ENCODE assay signal across 9 cellular contexts in the genomic region with DNA sequence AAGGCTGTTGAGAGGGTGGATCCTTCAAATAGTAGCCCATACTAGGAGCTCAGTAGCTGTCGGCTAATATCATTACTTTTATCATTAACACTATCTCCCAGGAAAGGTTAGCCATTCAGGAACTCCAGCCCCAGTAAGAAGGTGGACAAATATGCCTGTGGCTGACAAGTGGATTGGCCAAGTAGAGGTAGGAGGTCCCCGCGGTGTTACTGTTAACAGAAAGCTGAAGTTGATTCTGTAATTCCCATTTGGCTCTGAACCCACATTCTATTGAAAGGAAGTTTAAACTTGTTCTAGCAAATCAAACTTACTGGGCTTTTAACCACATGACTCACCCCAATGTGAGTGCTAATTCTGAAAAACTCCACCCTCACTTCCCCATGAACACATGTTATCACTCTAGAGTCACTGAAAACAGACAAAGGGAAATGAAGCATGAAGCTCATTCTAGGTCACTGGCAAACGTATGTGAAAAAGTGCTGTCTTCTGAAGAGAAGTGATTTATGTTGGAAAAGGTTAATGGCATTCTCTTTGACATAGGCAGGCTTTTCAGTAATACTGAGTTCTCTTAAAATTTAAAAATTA.
DNase-seq lines count a peak whose midpoint lies in the region; ATAC-seq and TF ChIP-seq lines count a peak whose summit lies in the region.
"Had no signal": no experiment of that assay in that cellular context is flagged by ENCODE, and none has a peak within 500 bp of the region (broad histone marks: within the 10 kb centered on the region; RNA-seq: fewer than 3 reads in every experiment).

No MANE protein-coding gene starts in this region.

- H3K23ac ChIP-seq in IMR-90 (ENCODE audit: low read depth, low read length), result no peak overlapping the region

- no peak overlapping the region for H4K91ac ChIP-seq in IMR-90 (ENCODE audit: insufficient read depth, low read depth, low read length)

- H3K27me3 Mint-ChIP-seq in activated T-cell treated with anti-CD3 and anti-CD28 coated beads, Interleukin-2, amount 50 U/mL, for 4 hours (ENCODE audit: low read depth), result peaks cover 5% of the 10 kb centered on the region

- H3K27ac ChIP-seq in SK-N-SH (ENCODE audit: low read depth in 2 of 2, low read length in 1 of 2) (0 out of 4 replicates have a peak overlapping the region, but pooled peaks of 1 of the 2 experiments have one; percentile 23), IMR-90 (ENCODE audit: insufficient read depth, low read length) (no peak overlapping the region), esophagus (ENCODE audit: low read depth in 2 of 2, low read length in 1 of 2) (peak overlapping the region; percentile 40 to 67), esophagus muscularis mucosa (replicated peaks in 1 of 4) (no peak overlapping the region)

- no peaks in the 10 kb centered on the region for H3K36me3 Mint-ChIP-seq in activated T-cell treated with anti-CD3 and anti-CD28 coated beads, Interleukin-2, amount 50 U/mL, for 4 hours (ENCODE audit: insufficient read depth)

- H3F3A ChIP-seq in SK-N-SH (replicated peaks; ENCODE audit: insufficient read depth), result peaks cover 3% of the 10 kb centered on the region

- no peak overlapping the region for H3K14ac ChIP-seq in IMR-90 (replicated peaks; ENCODE audit: low read depth, low read length)

- H3K4me1 Mint-ChIP-seq in activated T-cell treated with anti-CD3 and anti-CD28 coated beads, Interleukin-2, amount 50 U/mL, for 4 hours (ENCODE audit: low read depth), result no peaks in the 10 kb centered on the region
- H3K4me1 Mint-ChIP-seq: neural crest cell had no signal

- TF ChIP-seq CTCF in SK-N-SH (IDR thresholded peaks at IDR 0.05), result no peak
- TF ChIP-seq CTCF in IMR-90 (conservative IDR thresholded peaks at IDR 0.05; ENCODE audit: low read depth, low read length), result no peak
- TF ChIP-seq CTCF in esophagus muscularis mucosa (IDR thresholded peaks at IDR 0.05), result no peak

- no peak for TF ChIP-seq POLR2A in IMR-90 (IDR thresholded peaks at IDR 0.05; ENCODE audit: low read depth, low read length)
- no peak for TF ChIP-seq POLR2A in esophagus muscularis mucosa (IDR thresholded peaks at IDR 0.05; ENCODE audit: low read depth)

- no peaks in the 10 kb centered on the region for H3K9me2 ChIP-seq in SK-N-SH

- dilution Hi-C loops in IMR-90 (cut with HindIII; ENCODE audit: low sequenced_read_pairs, unreplicated experiment), result no loop called here

- H3K4me3 ChIP-seq in SK-N-SH (ENCODE audit: low read depth in 2 of 2, low read length in 1 of 2) (no peak overlapping the region), IMR-90 (ENCODE audit: insufficient read depth, low read depth, low read length) (no peak overlapping the region), esophagus (ENCODE audit: low read depth in 1 of 2, low read length in 2 of 2) (no peak overlapping the region), esophagus muscularis mucosa (no peak overlapping the region)

- intact Hi-C loops in IMR-90 (cut with micrococcal nuclease) (no loop called here), esophagus muscularis mucosa (cut with DNase I) (no loop called here)

- H3K9ac ChIP-seq in SK-N-SH, result no peak overlapping the region
- H3K9ac ChIP-seq in IMR-90 (ENCODE audit: low read depth, low read length), result no peak overlapping the region

- DNase-seq in SK-N-SH (no peak), IMR-90 (peak; percentile 42), SIG-M5 (lab: John Stamatoyannopoulos, UW) (no peak), esophagus muscularis mucosa (ENCODE audit: extremely low spot score) (no peak), NCI-H1694 treated with DMSO at 0.1 percent for 48 hours (lab: John Stamatoyannopoulos, UW) (no peak)
- DNase-seq in activated T-cell treated with anti-CD3 and anti-CD28 coated beads, Interleukin-2, amount 50 U/mL, for 4 hours, result no peak

- no peak overlapping the region for H4K5ac ChIP-seq in IMR-90 (ENCODE audit: low read depth, low read length)

- ATAC-seq in SK-N-SH treated with all-trans-retinoic acid at 6 μM for 48 hours, result peak; percentile 81
- ATAC-seq in IMR-90 (ENCODE audit: low read depth), result peak; percentile 35
- ATAC-seq in activated T-cell treated with anti-CD3 and anti-CD28 coated beads, Interleukin-2, amount 50 U/mL, for 4 hours, result no peak

- H3K36me3 ChIP-seq in SK-N-SH (replicated peaks in 1 of 2; ENCODE audit: control insufficient read depth in 1 of 2, insufficient read depth in 2 of 2, low read length in 1 of 2) (no peaks in the 10 kb centered on the region), IMR-90 (ENCODE audit: control insufficient read depth, insufficient read depth, low read length) (no peaks in the 10 kb centered on the region), esophagus (ENCODE audit: control insufficient read depth in 2 of 2, insufficient read depth in 2 of 2, low read length in 1 of 2) (no peaks in the 10 kb centered on the region), esophagus muscularis mucosa (no peaks in the 10 kb centered on the region)

- no peak overlapping the region for H2BK15ac ChIP-seq in IMR-90 (ENCODE audit: low read depth, low read length)

- H3K18ac ChIP-seq in IMR-90 (ENCODE audit: low read depth, low read length), result no peak overlapping the region

- TF ChIP-seq EP300 in SK-N-SH (IDR thresholded peaks at IDR 0.05; ENCODE audit: borderline replicate concordance in 1 of 2, low read depth in 1 of 2, low read length in 1 of 2) (0 out of 4 replicates have a peak, but pooled peaks of 1 of the 2 experiments have one; percentile 16), esophagus muscularis mucosa (IDR thresholded peaks at IDR 0.05) (no peak)

- no peaks in the 10 kb centered on the region for H4K20me1 ChIP-seq in SK-N-SH (ENCODE audit: insufficient read depth)
- H4K20me1 ChIP-seq in IMR-90 (ENCODE audit: insufficient read depth, low read length), result no peaks in the 10 kb centered on the region

- no peak overlapping the region for H3K4ac ChIP-seq in IMR-90 (ENCODE audit: low read depth, low read length)

- in situ Hi-C loops in IMR-90 (cut with MboI; ENCODE audit: low sequenced_read_pairs), result loop anchor here (25.0 kb wide), 2 partner anchors 334 to 991 kb away; no protein-coding TSS in a partner anchor

- H2AFZ ChIP-seq in SK-N-SH (ENCODE audit: low read depth) (no peak overlapping the region), IMR-90 (replicated peaks; ENCODE audit: low read length, poor library complexity) (no peak overlapping the region)

- 52% methylated on average over 4 of the region's 4 CpGs for WGBS in SK-N-SH (ENCODE audit: low lambda C conversion rate)
- no CpG with 5 or more reads among the region's 4 CpGs for WGBS in IMR-90 (ENCODE audit: extremely low coverage in 2 of 2, insufficient read length in 1 of 2), 2 experiments
- 30 to 40% methylated on average over 4 of the region's 4 CpGs for WGBS in esophagus, 2 donors
- WGBS in esophagus muscularis mucosa, result 51% methylated on average over 4 of the region's 4 CpGs

- no peak overlapping the region for H2BK120ac ChIP-seq in IMR-90 (ENCODE audit: low read depth, low read length)

- H3K9me3 ChIP-seq in SK-N-SH, result no peaks in the 10 kb centered on the region
- no peaks in the 10 kb centered on the region for H3K9me3 ChIP-seq in IMR-90 (ENCODE audit: control insufficient read depth, insufficient read depth, low read length)
- H3K9me3 ChIP-seq in esophagus (ENCODE audit: control insufficient read depth in 2 of 2, insufficient read depth in 1 of 2, low read depth in 1 of 2, low read length in 1 of 2), result no peaks in the 10 kb centered on the region
- H3K9me3 ChIP-seq in esophagus muscularis mucosa, result no peaks in the 10 kb centered on the region

- H2AK9ac ChIP-seq in IMR-90 (replicated peaks; ENCODE audit: low read depth, low read length, poor library complexity), result no peak overlapping the region

- H3K4me1 ChIP-seq in SK-N-SH (ENCODE audit: control insufficient read depth in 1 of 2, insufficient read depth in 2 of 2, low read depth in 1 of 2, low read length in 1 of 2), result peaks cover 17 to 24% of the 10 kb centered on the region in 2 experiments; a peak in 3 of 4 replicates
- no peaks in the 10 kb centered on the region for H3K4me1 ChIP-seq in IMR-90 (ENCODE audit: control insufficient read depth, insufficient read depth, low read length)
- peaks cover 0 to 3% of the 10 kb centered on the region in 2 donors for H3K4me1 ChIP-seq in esophagus (ENCODE audit: control insufficient read depth in 2 of 2, insufficient read depth in 2 of 2, low read length in 1 of 2)
- H3K4me1 ChIP-seq in esophagus muscularis mucosa, result no peaks in the 10 kb centered on the region

- no peak overlapping the region for H3K56ac ChIP-seq in IMR-90 (ENCODE audit: extremely low read depth, insufficient read depth, low read length)

- no peak overlapping the region for H2BK20ac ChIP-seq in IMR-90 (ENCODE audit: low read depth, low read length)

- H3K27me3 ChIP-seq in SK-N-SH (ENCODE audit: insufficient read depth), result no peaks in the 10 kb centered on the region
- H3K27me3 ChIP-seq in IMR-90 (ENCODE audit: control insufficient read depth, insufficient read depth, low read length), result no peaks in the 10 kb centered on the region
- no peaks in the 10 kb centered on the region for H3K27me3 ChIP-seq in esophagus (ENCODE audit: control insufficient read depth in 1 of 2, insufficient read depth in 2 of 2, low read length in 2 of 2)
- H3K27me3 ChIP-seq in esophagus muscularis mucosa, result no peaks in the 10 kb centered on the region

- no peaks in the 10 kb centered on the region for H3K79me2 ChIP-seq in SK-N-SH (ENCODE audit: insufficient read depth)

- CTCF ChIA-PET in SK-N-SH (lab: Yijun Ruan, JAX), result interaction anchor here (0.6 to 1.5 kb wide), 5 partner anchors 16 to 428 kb away, joined by 3 read pairs; no protein-coding TSS in a partner anchor
- CTCF ChIA-PET in IMR-90 (lab: Yijun Ruan, JAX), result no interaction called here

- POLR2A ChIA-PET in SK-N-SH (lab: Yijun Ruan, JAX) (no interaction called here), IMR-90 (lab: Charles Lee; ENCODE audit: unreplicated experiment) (no interaction called here)

- no peak overlapping the region for H4K8ac ChIP-seq in IMR-90 (ENCODE audit: low read depth in 2 of 2, low read length in 2 of 2)

- TF ChIP-seq RAD21 in SK-N-SH (IDR thresholded peaks at IDR 0.05; ENCODE audit: low read length), result no peak
- TF ChIP-seq RAD21 in IMR-90 (IDR thresholded peaks at IDR 0.05; ENCODE audit: low read length), result no peak

- H3K4me2 ChIP-seq in SK-N-SH (no peak overlapping the region), IMR-90 (ENCODE audit: low read depth, low read length) (no peak overlapping the region)

- no peaks in the 10 kb centered on the region for H3K9me3 Mint-ChIP-seq in activated T-cell treated with anti-CD3 and anti-CD28 coated beads, Interleukin-2, amount 50 U/mL, for 4 hours
- H3K9me3 Mint-ChIP-seq: neural crest cell had no signal

- H3K9me1 ChIP-seq in IMR-90 (ENCODE audit: insufficient read depth, low read length), result no peaks in the 10 kb centered on the region

- H3K4me3 Mint-ChIP-seq in activated T-cell treated with anti-CD3 and anti-CD28 coated beads, Interleukin-2, amount 50 U/mL, for 4 hours, result no peak overlapping the region
- H3K4me3 Mint-ChIP-seq: neural crest cell had no signal

- H2BK5ac ChIP-seq in IMR-90 (ENCODE audit: low read depth, low read length, poor library complexity, severe bottlenecking), result no peak overlapping the region

- H2AK5ac ChIP-seq in IMR-90 (ENCODE audit: low read depth, low read length), result no peak overlapping the region

- H3K79me1 ChIP-seq in IMR-90 (ENCODE audit: low read depth in 1 of 2, low read length in 2 of 2), result no peaks in the 10 kb centered on the region

- BruUV-seq in IMR-90 (replicated peaks; lab: Mats Ljungman, UMichigan), result no TSS peak

TF ChIP-seq in IMR-90, 13 proteins besides CTCF, POLR2A, EP300 and RAD21 (continues in another document):
- TF ChIP-seq MAFK (IDR thresholded peaks at IDR 0.05; ENCODE audit: low read depth, low read length), result no peak

Comparison
In these comparisons a context has a peak if more than half of its experiments do, and no peak if none do; other contexts are left out.
1. ATAC-seq: peak in SK-N-SH treated with all-trans-retinoic acid at 6 μM for 48 hours (single experiment) and IMR-90 (single experiment); none in activated T-cell treated with anti-CD3 and anti-CD28 coated beads, Interleukin-2, amount 50 U/mL, for 4 hours (0 of 2).
2. H3K27ac ChIP-seq: peak in esophagus (2 of 2); none in IMR-90 (single experiment) and esophagus muscularis mucosa (0 of 4).